ENCODE assay signal across 8 cellular contexts in the genomic region with DNA sequence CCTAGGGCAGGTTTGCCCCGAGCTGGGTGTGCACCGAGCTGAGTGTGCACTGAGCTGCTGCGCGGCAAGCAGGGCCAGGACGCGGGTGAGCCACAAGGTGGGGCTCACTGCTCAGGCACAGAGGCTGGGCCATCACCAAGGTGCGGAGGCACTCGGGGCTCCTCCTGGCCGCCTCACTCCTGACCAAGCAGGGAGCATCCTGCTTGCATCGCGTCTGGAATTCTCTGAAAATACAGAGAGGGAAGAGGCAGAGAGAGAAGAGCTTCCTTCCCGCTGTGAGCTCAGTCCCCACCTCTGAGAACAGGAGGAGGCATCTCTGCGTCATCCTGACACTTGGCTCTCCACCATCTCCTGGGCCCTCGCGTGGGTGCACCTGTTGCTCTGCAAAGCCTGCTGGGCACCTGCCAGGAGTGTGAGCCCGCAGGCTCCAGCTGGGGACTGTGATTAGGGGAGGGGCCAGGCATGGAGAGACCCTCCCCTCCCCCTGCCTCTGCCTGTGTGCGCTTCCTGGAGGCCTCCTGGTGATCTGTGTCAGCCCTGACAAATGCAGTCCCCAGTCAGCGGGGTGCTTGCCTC.
DNase-seq lines count a peak whose midpoint lies in the region; ATAC-seq and TF ChIP-seq lines count a peak whose summit lies in the region.

No MANE protein-coding gene starts in this region.

- H3K4me1 ChIP-seq in HCT116 (ENCODE audit: control insufficient read depth in 1 of 2, insufficient read depth in 2 of 2, low read length in 2 of 2): no peaks in the 10 kb centered on the region
- no peaks in the 10 kb centered on the region for H3K4me1 ChIP-seq in transverse colon

- H3K9me3 ChIP-seq in HCT116 (ENCODE audit: control insufficient read depth in 1 of 2, insufficient read depth in 1 of 2, low read depth in 1 of 2, low read length in 2 of 2): no peaks in the 10 kb centered on the region
- peaks cover 2% of the 10 kb centered on the region for H3K9me3 ChIP-seq in iPS-18c (ENCODE audit: control insufficient read depth, insufficient read depth, low read length)
- no peaks in the 10 kb centered on the region for H3K9me3 ChIP-seq in transverse colon

- in situ Hi-C loops in transverse colon (cut with MboI; ENCODE audit: low pct_ligation_motif_present in 1 of 4, low pct_unique_long_range_greater_than_20kb in 1 of 4, low sequenced_read_pairs in 3 of 4): loop anchor here in 1 of 4 donors (25.0 kb wide), 1 partner anchor 943 kb away; the partner anchor contains the start of gene TMEM132D

- no peaks in the 10 kb centered on the region for H3K79me2 ChIP-seq in HCT116 (ENCODE audit: insufficient read depth, low read length)

- H3K27ac Mint-ChIP-seq in activated naive CD4-positive, alpha-beta T cell treated with anti-CD3 and anti-CD28 coated beads for 36 hours: no peak overlapping the region

- RAD21 ChIA-PET in HCT116 (lab: Charles Lee; ENCODE audit: low non-redundant PET in 1 of 2, low total read pairs in 2 of 2, uncharacterized antibody in 2 of 2, unreplicated experiment in 2 of 2): no interaction called here

- peak; percentile 41 for DNase-seq in activated naive CD4-positive, alpha-beta T cell treated with anti-CD3 and anti-CD28 coated beads for 36 hours
- no peak for DNase-seq in activated naive CD4-positive, alpha-beta T cell (lab: John Stamatoyannopoulos, UW)
- DNase-seq in HCT116 (ENCODE audit: low read depth, low spot score) (no peak), NB4 (ENCODE audit: low read depth) (peak; percentile 50), transverse colon (peak; percentile 20), AG08395 (ENCODE audit: low spot score) (no peak)

- TF ChIP-seq RAD21 in HCT116 (IDR thresholded peaks at IDR 0.05; ENCODE audit: low read depth): no peak

- H2AFZ ChIP-seq in HCT116 (ENCODE audit: low read depth, low read length, poor library complexity, severe bottlenecking): no peak overlapping the region

- peaks cover 4% of the 10 kb centered on the region for H3K4me1 Mint-ChIP-seq in activated naive CD4-positive, alpha-beta T cell treated with anti-CD3 and anti-CD28 coated beads for 36 hours (ENCODE audit: low read depth)

- H3K27ac ChIP-seq in HCT116 (ENCODE audit: low read depth, low read length) (no peak overlapping the region), VCaP (no peak overlapping the region), transverse colon (no peak overlapping the region)

- BruUV-seq in HCT116 (replicated peaks; lab: Mats Ljungman, UMichigan): no TSS peak

- peaks cover 4% of the 10 kb centered on the region for H3K9me3 Mint-ChIP-seq in activated naive CD4-positive, alpha-beta T cell treated with anti-CD3 and anti-CD28 coated beads for 36 hours

- H3K36me3 Mint-ChIP-seq in activated naive CD4-positive, alpha-beta T cell treated with anti-CD3 and anti-CD28 coated beads for 36 hours (ENCODE audit: low read depth): no peaks in the 10 kb centered on the region

- TF ChIP-seq EP300 in transverse colon (IDR thresholded peaks at IDR 0.05; ENCODE audit: low read depth): no peak

- no peaks in the 10 kb centered on the region for H3K27me3 ChIP-seq in HCT116 (ENCODE audit: insufficient read depth, low read length)
- H3K27me3 ChIP-seq in transverse colon: peaks cover 22% of the 10 kb centered on the region

- H3K9me2 ChIP-seq in HCT116 (ENCODE audit: insufficient read depth): no peaks in the 10 kb centered on the region

- 1% methylated on average over 12 of the region's 18 CpGs; no CpG with 5 or more reads in 1 of the 2 donors for WGBS in transverse colon (ENCODE audit: low coverage in 1 of 2), 2 donors

- peaks cover 26% of the 10 kb centered on the region for H3K27me3 Mint-ChIP-seq in activated naive CD4-positive, alpha-beta T cell treated with anti-CD3 and anti-CD28 coated beads for 36 hours (ENCODE audit: low read depth)

- H3K4me3 Mint-ChIP-seq in activated naive CD4-positive, alpha-beta T cell treated with anti-CD3 and anti-CD28 coated beads for 36 hours: no peak overlapping the region

- TF ChIP-seq CTCF in HCT116 (IDR thresholded peaks at IDR 0.05 in 2 of 3, conservative IDR thresholded peaks at IDR 0.05 in 1 of 3; ENCODE audit: borderline replicate concordance in 1 of 3, insufficient read depth in 1 of 3, low read depth in 2 of 3, low read length in 2 of 3): peak in 2 of 3 experiments; percentile 6 to 17; a peak in 1 of 6 replicates
- TF ChIP-seq CTCF in NB4 (IDR thresholded peaks at IDR 0.05; ENCODE audit: low read depth, low read length): peak; percentile 47
- TF ChIP-seq CTCF in VCaP (conservative IDR thresholded peaks at IDR 0.05): peak; percentile 77
- TF ChIP-seq CTCF in transverse colon (IDR thresholded peaks at IDR 0.05): peak in 2 of 5 experiments; percentile 9 to 34

- no peak overlapping the region for H3K9ac ChIP-seq in HCT116 (ENCODE audit: low read length)

- H3K4me2 ChIP-seq in HCT116 (ENCODE audit: low read length): no peak overlapping the region

- H3K36me3 ChIP-seq in HCT116 (ENCODE audit: control insufficient read depth in 1 of 2, insufficient read depth in 2 of 2, low read length in 2 of 2) (no peaks in the 10 kb centered on the region), transverse colon (no peaks in the 10 kb centered on the region)

- POLR2A ChIA-PET in HCT116 (lab: Charles Lee): no interaction called here

- H3K4me3 ChIP-seq in HCT116 (replicated peaks in 1 of 2; ENCODE audit: low read depth in 1 of 2, low read length in 2 of 2): no peak overlapping the region
- no peak overlapping the region for H3K4me3 ChIP-seq in NB4 (ENCODE audit: low read depth, low read length)
- peak overlapping the region; percentile 44; the same call in 1 of the 2 replicates for H3K4me3 ChIP-seq in iPS-18c (ENCODE audit: insufficient read depth, low read depth, low read length)
- no peak overlapping the region for H3K4me3 ChIP-seq in transverse colon

- peak; percentile 47 for ATAC-seq in HCT116

- no peaks in the 10 kb centered on the region for H4K20me1 ChIP-seq in HCT116 (ENCODE audit: insufficient read depth)

- intact Hi-C loops in activated naive CD4-positive, alpha-beta T cell treated with anti-CD3 and anti-CD28 coated beads for 36 hours (cut with micrococcal nuclease): loop anchor here (2.0 kb wide), 1 partner anchor 941 kb away; no protein-coding TSS in a partner anchor
- intact Hi-C loops in HCT116 (cut with micrococcal nuclease): no loop called here
- intact Hi-C loops in transverse colon (cut with DNase I; ENCODE audit: low total_unique reads): no loop called here

- TF ChIP-seq POLR2A in HCT116 (IDR thresholded peaks at IDR 0.05; ENCODE audit: borderline replicate concordance, extremely low read depth, insufficient read depth, insufficient read length): no peak
- TF ChIP-seq POLR2A in NB4 (IDR thresholded peaks at IDR 0.05; ENCODE audit: extremely low read depth, insufficient read length): no peak
- no peak for TF ChIP-seq POLR2A in transverse colon (IDR thresholded peaks at IDR 0.05)

- CTCF ChIA-PET in activated naive CD4-positive, alpha-beta T cell treated with anti-CD3 and anti-CD28 coated beads for 36 hours (lab: Charles Lee): interaction anchor here (0.6 to 1.2 kb wide), 3 partner anchors 335 to 1045 kb away, joined by 3 to 4 read pairs (median 4); no protein-coding TSS in a partner anchor
- CTCF ChIA-PET in HCT116 (lab: Charles Lee): no interaction called here

TF ChIP-seq in HCT116, 20 proteins besides CTCF, POLR2A, EP300 and RAD21 (continues in another document):
- TF ChIP-seq CEBPB (IDR thresholded peaks at IDR 0.05; ENCODE audit: low read depth): no peak
- TF ChIP-seq JUND (IDR thresholded peaks at IDR 0.05): no peak
- TF ChIP-seq ZFX (IDR thresholded peaks at IDR 0.05): no peak
- TF ChIP-seq, protein P1, sequence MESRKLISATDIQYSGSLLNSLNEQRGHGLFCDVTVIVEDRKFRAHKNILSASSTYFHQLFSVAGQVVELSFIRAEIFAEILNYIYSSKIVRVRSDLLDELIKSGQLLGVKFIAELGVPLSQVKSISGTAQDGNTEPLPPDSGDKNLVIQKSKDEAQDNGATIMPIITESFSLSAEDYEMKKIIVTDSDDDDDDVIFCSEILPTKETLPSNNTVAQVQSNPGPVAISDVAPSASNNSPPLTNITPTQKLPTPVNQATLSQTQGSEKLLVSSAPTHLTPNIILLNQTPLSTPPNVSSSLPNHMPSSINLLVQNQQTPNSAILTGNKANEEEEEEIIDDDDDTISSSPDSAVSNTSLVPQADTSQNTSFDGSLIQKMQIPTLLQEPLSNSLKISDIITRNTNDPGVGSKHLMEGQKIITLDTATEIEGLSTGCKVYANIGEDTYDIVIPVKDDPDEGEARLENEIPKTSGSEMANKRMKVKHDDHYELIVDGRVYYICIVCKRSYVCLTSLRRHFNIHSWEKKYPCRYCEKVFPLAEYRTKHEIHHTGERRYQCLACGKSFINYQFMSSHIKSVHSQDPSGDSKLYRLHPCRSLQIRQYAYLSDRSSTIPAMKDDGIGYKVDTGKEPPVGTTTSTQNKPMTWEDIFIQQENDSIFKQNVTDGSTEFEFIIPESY (IDR thresholded peaks at IDR 0.05; ENCODE audit: extremely low read depth, insufficient replicate concordance, low read length): no peak
- no peak for TF ChIP-seq ZNF274 (IDR thresholded peaks at IDR 0.05; ENCODE audit: low read depth, low read length)
- no peak for TF ChIP-seq REST (IDR thresholded peaks at IDR 0.05; ENCODE audit: low read depth)

Comparison
In these comparisons a context has a peak if more than half of its experiments do, and no peak if none do; other contexts are left out.
1. DNase-seq: peak in activated naive CD4-positive, alpha-beta T cell treated with anti-CD3 and anti-CD28 coated beads for 36 hours (single experiment), NB4 (single experiment) and transverse colon (single experiment); none in activated naive CD4-positive, alpha-beta T cell (0 of 4), HCT116 (single experiment) and AG08395 (single experiment).